Comparison of ENCODE assay signal across 1 cellular context in the genomic region with DNA sequence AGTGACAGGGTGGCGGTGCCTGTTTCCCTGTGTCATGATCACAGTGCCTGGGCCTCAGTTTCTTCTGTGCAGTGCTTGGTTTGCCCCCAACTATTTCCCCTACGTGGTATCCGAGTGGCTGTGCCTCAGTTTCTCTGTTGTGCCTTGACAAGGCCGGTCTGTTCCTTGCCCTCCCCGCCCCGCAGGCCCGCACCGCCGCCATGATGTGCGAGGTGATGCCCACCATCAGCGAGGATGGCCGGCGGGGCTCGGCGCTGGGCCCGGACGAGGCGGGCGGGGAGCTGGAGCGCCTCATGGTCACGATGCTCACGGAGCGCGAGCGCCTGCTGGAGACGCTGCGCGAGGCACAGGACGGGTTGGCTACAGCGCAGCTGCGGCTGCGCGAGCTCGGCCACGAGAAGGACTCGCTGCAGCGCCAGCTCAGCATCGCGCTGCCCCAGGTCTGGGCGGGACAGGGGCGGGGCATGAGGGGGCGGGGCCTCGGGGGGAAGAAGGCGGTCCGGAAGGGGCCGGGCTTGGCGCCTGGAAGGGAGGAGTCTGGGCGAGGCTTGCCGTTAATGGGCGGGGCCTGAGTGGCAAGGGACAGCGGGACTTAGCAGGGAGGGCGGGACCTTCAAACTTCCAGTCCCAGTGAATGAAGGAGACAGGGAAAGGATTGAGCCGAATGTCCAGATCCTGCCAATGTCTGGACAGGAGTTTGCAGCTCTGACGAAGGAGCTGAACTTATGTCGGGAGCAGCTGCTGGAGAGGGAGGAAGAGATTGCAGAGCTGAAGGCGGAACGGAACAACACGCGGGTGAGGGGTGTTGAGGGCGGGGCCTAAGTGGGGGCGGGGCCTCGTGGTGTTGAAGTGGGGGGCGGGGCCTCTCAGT.
TF ChIP-seq lines count a peak whose summit lies in the region.

No MANE protein-coding gene starts in this region.

TF ChIP-seq in liver, 16 proteins besides CTCF, POLR2A, EP300 and RAD21 (continued from another document):
- TF ChIP-seq, protein P1, sequence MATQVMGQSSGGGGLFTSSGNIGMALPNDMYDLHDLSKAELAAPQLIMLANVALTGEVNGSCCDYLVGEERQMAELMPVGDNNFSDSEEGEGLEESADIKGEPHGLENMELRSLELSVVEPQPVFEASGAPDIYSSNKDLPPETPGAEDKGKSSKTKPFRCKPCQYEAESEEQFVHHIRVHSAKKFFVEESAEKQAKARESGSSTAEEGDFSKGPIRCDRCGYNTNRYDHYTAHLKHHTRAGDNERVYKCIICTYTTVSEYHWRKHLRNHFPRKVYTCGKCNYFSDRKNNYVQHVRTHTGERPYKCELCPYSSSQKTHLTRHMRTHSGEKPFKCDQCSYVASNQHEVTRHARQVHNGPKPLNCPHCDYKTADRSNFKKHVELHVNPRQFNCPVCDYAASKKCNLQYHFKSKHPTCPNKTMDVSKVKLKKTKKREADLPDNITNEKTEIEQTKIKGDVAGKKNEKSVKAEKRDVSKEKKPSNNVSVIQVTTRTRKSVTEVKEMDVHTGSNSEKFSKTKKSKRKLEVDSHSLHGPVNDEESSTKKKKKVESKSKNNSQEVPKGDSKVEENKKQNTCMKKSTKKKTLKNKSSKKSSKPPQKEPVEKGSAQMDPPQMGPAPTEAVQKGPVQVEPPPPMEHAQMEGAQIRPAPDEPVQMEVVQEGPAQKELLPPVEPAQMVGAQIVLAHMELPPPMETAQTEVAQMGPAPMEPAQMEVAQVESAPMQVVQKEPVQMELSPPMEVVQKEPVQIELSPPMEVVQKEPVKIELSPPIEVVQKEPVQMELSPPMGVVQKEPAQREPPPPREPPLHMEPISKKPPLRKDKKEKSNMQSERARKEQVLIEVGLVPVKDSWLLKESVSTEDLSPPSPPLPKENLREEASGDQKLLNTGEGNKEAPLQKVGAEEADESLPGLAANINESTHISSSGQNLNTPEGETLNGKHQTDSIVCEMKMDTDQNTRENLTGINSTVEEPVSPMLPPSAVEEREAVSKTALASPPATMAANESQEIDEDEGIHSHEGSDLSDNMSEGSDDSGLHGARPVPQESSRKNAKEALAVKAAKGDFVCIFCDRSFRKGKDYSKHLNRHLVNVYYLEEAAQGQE (IDR thresholded peaks at IDR 0.05), result peak; percentile 56
- TF ChIP-seq SP1 (IDR thresholded peaks at IDR 0.05) (peak; percentile 64), HNF4A (conservative IDR thresholded peaks at IDR 0.05) (no peak)
